Comparison of ENCODE assay signal across 22 cellular contexts in genomic region chr6:12898603-12899002, GRCh38.
"Had no signal": no experiment of that assay in that cellular context is flagged by ENCODE, and none has a peak within 500 bp of the region (broad histone marks: within the 10 kb centered on the region; RNA-seq: fewer than 3 reads in every experiment).

No MANE protein-coding gene starts in this region.

- H3K27ac ChIP-seq: RWPE1 had no signal

- FAIRE-seq: HepG2 had no signal

- H3K4me3 ChIP-seq: MG63 had no signal

- ATAC-seq: HepG2, Panc1, PC-3 had no signal

- DNase-seq: IMR-90, Karpas-422, KG1, MG63, NCI-H1092, NCI-H1417 treated with DMSO at 0.1 percent for 48 hours, NCI-H187, NCI-H2029, NCI-H2081 treated with DMSO at 0.1 percent for 48 hours, NCI-H2171, NCI-H226, NCI-H446, NCI-H510A, NCI-H524 treated with DMSO at 0.1 percent for 48 hours, NCI-H774, PC-3, SHP77, SK-N-SH, SW 1271 had no signal

- H3K36me3 ChIP-seq: MG63 had no signal

- H3K9me3 ChIP-seq: MG63, SK-N-SH had no signal
